10 cellular contexts compared by ENCODE assay signal in the genomic region with DNA sequence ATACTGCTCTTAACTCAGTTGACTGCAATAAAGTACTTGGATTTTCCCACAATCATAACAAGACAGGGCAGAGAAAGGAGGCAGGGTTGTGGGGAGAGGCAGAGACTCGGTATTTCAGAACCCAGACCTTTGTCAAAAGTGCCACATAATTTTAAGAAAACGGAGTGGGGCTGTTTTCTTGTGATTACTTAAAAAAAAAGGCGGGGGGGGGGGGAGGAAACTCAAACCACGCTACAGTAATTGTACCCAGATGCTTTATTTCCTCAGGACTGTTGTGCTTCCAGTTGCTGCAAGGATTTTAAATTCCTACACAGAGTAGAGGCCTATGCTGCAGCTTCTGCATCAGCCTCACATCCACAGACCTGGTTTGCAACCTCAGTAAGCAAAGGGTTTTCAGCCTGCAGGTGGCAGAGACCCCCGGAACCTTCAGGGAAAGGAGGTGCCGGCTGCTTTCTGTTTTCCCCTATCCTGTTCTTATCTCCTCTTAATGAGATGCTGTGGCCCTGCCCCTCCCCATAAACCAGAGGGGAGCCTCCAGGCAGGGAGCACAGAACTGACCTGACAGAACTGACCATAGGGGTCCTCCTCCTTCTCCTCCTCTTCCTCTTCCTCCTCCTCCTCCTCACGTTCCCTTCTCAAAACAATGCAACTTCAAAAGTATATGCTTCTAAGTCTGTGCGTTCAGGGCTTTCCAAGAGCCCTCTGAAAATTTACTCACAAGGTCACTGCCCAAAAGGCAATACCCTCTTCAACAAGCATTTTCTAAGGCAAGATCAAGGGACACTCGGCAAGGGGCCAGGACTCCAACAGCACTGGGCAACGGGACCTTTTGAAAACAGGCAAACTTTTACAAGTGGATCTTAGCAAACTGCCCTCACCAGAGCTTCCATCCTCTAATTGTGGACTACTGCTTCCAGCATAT. TPM values are rescaled to one million over a fixed set of nuclear protein-coding genes. Genes with fewer than 3 reads are reported as not detected.
DNase-seq lines count a peak whose midpoint lies in the region; ATAC-seq, FAIRE-seq and TF ChIP-seq lines count a peak whose summit lies in the region.
"Had no signal": no experiment of that assay in that cellular context is flagged by ENCODE, and none has a peak within 500 bp of the region (broad histone marks: within the 10 kb centered on the region; RNA-seq: fewer than 3 reads in every experiment).

No MANE protein-coding gene starts in this region.

- H3K27me3 ChIP-seq in right atrium auricular region, result no peaks in the 10 kb centered on the region
- H3K27me3 ChIP-seq in subcutaneous abdominal adipose tissue (ENCODE audit: control insufficient read depth in 5 of 5, insufficient read depth in 4 of 5, low read length in 5 of 5), result no peaks in the 10 kb centered on the region
- H3K27me3 ChIP-seq: SJCRH30 had no signal

- H3K9ac ChIP-seq in subcutaneous abdominal adipose tissue (ENCODE audit: low read length in 5 of 5), result peak overlapping the region in 3 of 5 donors; percentile 26 to 43 (median 27)

- H3K4me3 ChIP-seq in right atrium auricular region (peak overlapping the region; percentile 5 to 16), subcutaneous abdominal adipose tissue (ENCODE audit: low read depth in 1 of 5, low read length in 5 of 5) (no peak overlapping the region)
- H3K4me3 ChIP-seq: SJCRH30 had no signal

- H3K27ac ChIP-seq in right atrium auricular region (no peak overlapping the region), subcutaneous abdominal adipose tissue (ENCODE audit: low read depth, low read length) (no peak overlapping the region)
- H3K27ac ChIP-seq: SJCRH30 had no signal

- peak overlapping the region; percentile 56 for H3K27ac Mint-ChIP-seq in activated naive CD8-positive, alpha-beta T cell

- DNase-seq in right atrium auricular region (ENCODE audit: low spot score) (no peak), Right ventricle myocardium superior (no peak), left lobe of liver (ENCODE audit: low spot score) (peak; percentile 83), HTR-8/SVneo (ENCODE audit: insufficient read length, low spot score) (no peak), DMS53 (lab: John Stamatoyannopoulos, UW) (no peak)
- DNase-seq: SJCRH30 had no signal

- intact Hi-C loops in Right ventricle myocardium superior (cut with DNase I), result no loop called here

- H3K4me1 ChIP-seq in right atrium auricular region (no peaks in the 10 kb centered on the region), subcutaneous abdominal adipose tissue (ENCODE audit: control insufficient read depth in 5 of 5, insufficient read depth in 5 of 5, low read length in 5 of 5) (peaks cover 2 to 29% (median 25%) of the 10 kb centered on the region in 5 donors)
- H3K4me1 ChIP-seq: SJCRH30 had no signal

- peaks cover 50% of the 10 kb centered on the region for H3K4me1 Mint-ChIP-seq in activated naive CD8-positive, alpha-beta T cell (ENCODE audit: low read depth)

- H3K27me3 Mint-ChIP-seq in activated naive CD8-positive, alpha-beta T cell, result no peaks in the 10 kb centered on the region

- peak overlapping the region; percentile 75 for H3K4me3 Mint-ChIP-seq in activated naive CD8-positive, alpha-beta T cell

- no peak for ATAC-seq in Right ventricle myocardium superior (ENCODE audit: poor library complexity)
- peak; percentile 70 for ATAC-seq in left lobe of liver
- ATAC-seq in HG03354 (IDR thresholded peaks at IDR 0.05; ENCODE audit: poor library complexity, severe bottlenecking, unreplicated experiment), result no peak

- H3K36me3 ChIP-seq in right atrium auricular region (peaks cover 16% of the 10 kb centered on the region), subcutaneous abdominal adipose tissue (ENCODE audit: control insufficient read depth in 5 of 5, insufficient read depth in 5 of 5, low read length in 5 of 5) (peaks cover 0 to 15% (median 8%) of the 10 kb centered on the region in 5 donors)

- no peak for FAIRE-seq in HTR-8/SVneo (lab: Jason Lieb, UNC)
- FAIRE-seq: H1 had no signal

- H3K9me3 Mint-ChIP-seq in activated naive CD8-positive, alpha-beta T cell (ENCODE audit: low read depth), result no peaks in the 10 kb centered on the region

- H3K36me3 Mint-ChIP-seq in activated naive CD8-positive, alpha-beta T cell, result peaks cover 19% of the 10 kb centered on the region

- H3K9me3 ChIP-seq in right atrium auricular region, result no peaks in the 10 kb centered on the region
- no peaks in the 10 kb centered on the region for H3K9me3 ChIP-seq in subcutaneous abdominal adipose tissue (ENCODE audit: control insufficient read depth in 5 of 5, low read length in 5 of 5)
- H3K9me3 ChIP-seq: SJCRH30 had no signal

- no peak for TF ChIP-seq CTCF in right atrium auricular region (IDR thresholded peaks at IDR 0.05)

RNA-seq across cellular contexts. Expression of a gene that starts 7.5 kb away (rescaled TPM):
- total RNA-seq in right atrium auricular region (10 to 100 TPM in 1 of 2 donors, 1 to 10 TPM in 1; 8.7 to 29.8 TPM), Right ventricle myocardium superior (20.7 TPM), left lobe of liver (3.6 TPM)

Comparison
In these comparisons a context has a peak if more than half of its experiments do, and no peak if none do; other contexts are left out.
1. H3K4me3 ChIP-seq: peak in right atrium auricular region (2 of 2); none in subcutaneous abdominal adipose tissue (0 of 5).